Comparison of ENCODE assay signal across 21 cellular contexts in the genomic region with DNA sequence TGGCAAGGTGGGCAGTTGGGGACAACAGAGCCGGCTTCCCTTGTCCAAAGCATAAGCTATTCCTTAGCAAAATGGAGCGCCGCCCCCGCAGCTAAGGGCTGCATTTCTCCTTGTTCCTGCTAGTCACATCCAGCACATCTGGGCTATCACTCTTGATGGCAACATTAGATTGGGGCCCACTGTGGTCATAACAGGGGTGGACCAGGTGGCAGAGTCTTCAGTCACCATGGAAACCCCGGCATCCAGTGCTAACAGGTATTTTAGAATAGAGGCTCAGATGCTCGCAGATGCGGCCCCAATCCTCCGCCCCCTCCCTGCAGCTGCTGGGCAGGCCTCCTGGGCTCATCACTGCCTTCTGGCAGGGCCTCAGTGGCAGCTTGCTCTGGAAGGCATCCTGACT.
"Had no signal": no experiment of that assay in that cellular context is flagged by ENCODE, and none has a peak within 500 bp of the region (broad histone marks: within the 10 kb centered on the region; RNA-seq: fewer than 3 reads in every experiment).

No MANE protein-coding gene starts in this region.

- ATAC-seq: left lobe of liver; mucosa of descending colon; natural killer cell treated with Interleukin-12 subunit alpha and Interleukin-12 subunit beta and Interleukin-15 and Interleukin-18, amount 100 ng/mL, for 72 hours; sciatic nerve had no signal

- H3K36me3 Mint-ChIP-seq: mesothelial cell of epicardium; naive B cell; natural killer cell treated with Interleukin-12 subunit alpha and Interleukin-12 subunit beta and Interleukin-15 and Interleukin-18, amount 100 ng/mL, for 72 hours; neural progenitor cell; type B pancreatic cell had no signal

- H3K27ac Mint-ChIP-seq: mesothelial cell of epicardium; naive B cell; natural killer cell treated with Interleukin-12 subunit alpha and Interleukin-12 subunit beta and Interleukin-15 and Interleukin-18, amount 100 ng/mL, for 72 hours; neural progenitor cell; progenitor cell of endocrine pancreas; type B pancreatic cell had no signal

- H3K4me1 Mint-ChIP-seq: naive B cell had no signal

- H3K9me3 Mint-ChIP-seq: mesothelial cell of epicardium; naive B cell; natural killer cell treated with Interleukin-12 subunit alpha and Interleukin-12 subunit beta and Interleukin-15 and Interleukin-18, amount 100 ng/mL, for 72 hours; neural progenitor cell; type B pancreatic cell had no signal

- DNase-seq: dorsolateral prefrontal cortex; effector CD4-positive, alpha-beta T cell; head of caudate nucleus; mesenchymal stem cell; mucosa of descending colon; naive B cell; stimulated activated CD4-positive, alpha-beta T cell treated with anti-CD3 and anti-CD28 coated beads, Interleukin-12 subunit alpha, Interleukin-12 subunit beta, amount 100 ng/mL, for 4 hours; stimulated activated CD4-positive, alpha-beta T cell treated with anti-CD3 and anti-CD28 coated beads, Interleukin-1b, Interleukin-23, amount 100 ng/mL, for 48 hours; stimulated activated CD4-positive, alpha-beta T cell treated with anti-CD3 and anti-CD28 coated beads, Interleukin-4, amount 100 ng/mL, for 1 hour; stimulated activated CD8-positive, alpha-beta memory T cell treated with anti-CD3 and anti-CD28 coated beads, Interleukin-4, amount 100 ng/mL, for 48 hours; stimulated activated naive CD4-positive, alpha-beta T cell; substantia nigra; testis; tibial artery had no signal

- H3K4me3 Mint-ChIP-seq: mesothelial cell of epicardium; naive B cell; natural killer cell treated with Interleukin-12 subunit alpha and Interleukin-12 subunit beta and Interleukin-15 and Interleukin-18, amount 100 ng/mL, for 72 hours; neural progenitor cell; type B pancreatic cell had no signal
